In genomic region chr16:29321000-29321393, GRCh38 we compare ENCODE assay signal across 3 cellular contexts.
TF ChIP-seq lines count a peak whose summit lies in the region.

No MANE protein-coding gene starts in this region.

TF ChIP-seq in GM23338, 12 proteins besides CTCF, POLR2A, EP300 and RAD21:
- TF ChIP-seq EZH2phosphoT487 (IDR thresholded peaks at IDR 0.05; ENCODE audit: unreplicated experiment) (no peak), ETS1 (IDR thresholded peaks at IDR 0.05) (no peak), JUNB (IDR thresholded peaks at IDR 0.05; ENCODE audit: unreplicated experiment) (no peak)

TF ChIP-seq in IMR-90, 13 proteins besides CTCF, POLR2A, EP300 and RAD21:
- TF ChIP-seq ELK1 (IDR thresholded peaks at IDR 0.05; ENCODE audit: borderline replicate concordance, low read depth, low read length) (no peak), FOS (IDR thresholded peaks at IDR 0.05; ENCODE audit: low read depth, low read length) (no peak), NFE2L2 (IDR thresholded peaks at IDR 0.05; ENCODE audit: low read depth, low read length) (no peak), RCOR1 (IDR thresholded peaks at IDR 0.05; ENCODE audit: insufficient replicate concordance, low read length) (no peak), MXI1 (IDR thresholded peaks at IDR 0.05; ENCODE audit: borderline replicate concordance, low read depth, low read length) (no peak), BHLHE40 (IDR thresholded peaks at IDR 0.05; ENCODE audit: low read depth, low read length) (no peak), SMC3 (IDR thresholded peaks at IDR 0.05; ENCODE audit: low read depth, low read length) (no peak), MAZ (IDR thresholded peaks at IDR 0.05; ENCODE audit: borderline replicate concordance, low read depth, low read length) (no peak), MAFK (IDR thresholded peaks at IDR 0.05; ENCODE audit: low read depth, low read length) (no peak), USF2 (IDR thresholded peaks at IDR 0.05; ENCODE audit: low read depth, low read length) (no peak), CEBPB (IDR thresholded peaks at IDR 0.05; ENCODE audit: low read depth, low read length) (no peak), CHD1 (IDR thresholded peaks at IDR 0.05; ENCODE audit: low read depth, low read length) (no peak), RFX5 (IDR thresholded peaks at IDR 0.05; ENCODE audit: low read depth, low read length) (no peak)

TF ChIP-seq in endothelial cell of umbilical vein, 7 proteins besides CTCF, POLR2A, EP300 and RAD21:
- TF ChIP-seq GATA2 (IDR thresholded peaks at IDR 0.05; ENCODE audit: insufficient read depth, insufficient read length, low read depth, low read length), result no peak
- TF ChIP-seq MYC (IDR thresholded peaks at IDR 0.05; ENCODE audit: low read depth, low read length), result no peak
